10 cellular contexts compared by ENCODE assay signal in the genomic region with DNA sequence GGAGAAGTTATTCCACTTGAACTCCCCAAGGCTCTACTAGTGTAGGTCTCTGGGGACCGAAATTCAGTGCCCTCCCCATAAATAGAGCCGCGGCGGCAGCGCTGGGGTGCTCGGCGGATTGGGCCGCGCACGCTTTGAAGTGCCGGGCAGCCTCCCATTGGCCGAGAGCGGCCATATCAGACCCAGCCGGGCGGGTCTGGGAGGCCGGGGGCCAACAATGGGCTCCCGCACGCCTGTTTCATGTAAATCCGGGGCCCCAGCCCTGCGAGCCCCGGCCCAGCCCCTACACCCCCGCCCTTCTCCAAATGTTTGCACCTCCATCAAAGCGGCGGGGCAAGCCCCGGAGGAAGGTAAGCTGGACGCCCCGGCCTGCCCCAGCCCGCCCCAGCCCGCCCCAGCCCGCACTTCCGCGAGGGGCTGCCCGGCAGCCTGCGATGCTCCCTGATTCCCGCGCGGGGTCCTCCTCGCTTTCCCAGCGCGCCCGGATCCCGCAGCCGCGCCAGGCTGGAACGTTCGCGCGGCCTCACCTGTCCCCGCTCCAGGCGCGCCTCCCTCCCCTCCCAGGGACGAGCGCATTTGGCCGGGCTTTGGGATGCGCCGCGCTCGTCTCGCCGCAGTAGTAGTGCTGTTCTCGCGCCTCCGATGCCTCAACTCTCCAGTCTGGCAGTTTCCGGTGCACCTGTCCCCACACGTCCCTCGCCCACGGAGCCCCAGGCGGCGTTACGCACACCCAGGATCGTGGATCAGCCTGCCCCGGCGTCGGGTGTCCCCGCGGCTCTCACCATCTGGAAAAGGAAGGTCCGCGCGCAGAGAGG. TPM values are rescaled to one million over a fixed set of nuclear protein-coding genes. Genes with fewer than 3 reads are reported as not detected.
DNase-seq lines count a peak whose midpoint lies in the region; FAIRE-seq and TF ChIP-seq lines count a peak whose summit lies in the region.
"Had no signal": no experiment of that assay in that cellular context is flagged by ENCODE, and none has a peak within 500 bp of the region (broad histone marks: within the 10 kb centered on the region; RNA-seq: fewer than 3 reads in every experiment).

A gene with protein sequence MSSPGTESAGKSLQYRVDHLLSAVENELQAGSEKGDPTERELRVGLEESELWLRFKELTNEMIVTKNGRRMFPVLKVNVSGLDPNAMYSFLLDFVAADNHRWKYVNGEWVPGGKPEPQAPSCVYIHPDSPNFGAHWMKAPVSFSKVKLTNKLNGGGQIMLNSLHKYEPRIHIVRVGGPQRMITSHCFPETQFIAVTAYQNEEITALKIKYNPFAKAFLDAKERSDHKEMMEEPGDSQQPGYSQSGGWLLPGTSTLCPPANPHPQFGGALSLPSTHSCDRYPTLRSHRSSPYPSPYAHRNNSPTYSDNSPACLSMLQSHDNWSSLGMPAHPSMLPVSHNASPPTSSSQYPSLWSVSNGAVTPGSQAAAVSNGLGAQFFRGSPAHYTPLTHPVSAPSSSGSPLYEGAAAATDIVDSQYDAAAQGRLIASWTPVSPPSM (minus strand): TSS at position 51 of the 815 bp plus-strand sequence. CDS start 260 bp downstream, outside the sequence.

- no peaks in the 10 kb centered on the region for H3K9me3 Mint-ChIP-seq in IgD-negative memory B cell
- H3K9me3 Mint-ChIP-seq in progenitor cell of endocrine pancreas (ENCODE audit: low read depth): no peaks in the 10 kb centered on the region

- TF ChIP-seq CTCF in progenitor cell of endocrine pancreas (IDR thresholded peaks at IDR 0.05; ENCODE audit: unreplicated experiment): no peak

- H3K4me1 Mint-ChIP-seq in IgD-negative memory B cell (peaks cover 4 to 13% (median 5%) of the 10 kb centered on the region in 3 donors), progenitor cell of endocrine pancreas (ENCODE audit: low read depth) (peaks cover 7% of the 10 kb centered on the region)

- peak; percentile 74 for DNase-seq in GM12891 (ENCODE audit: insufficient read length, low spot score)
- DNase-seq in ecto neural progenitor cell (ENCODE audit: low spot score): peak; percentile 70
- DNase-seq in progenitor cell of endocrine pancreas (ENCODE audit: low spot score, unreplicated experiment): peak; percentile 19
- no peak for DNase-seq in mucosa of gallbladder (ENCODE audit: low spot score)
- DNase-seq in activated effector memory CD4-positive, alpha-beta T cell treated with Interleukin-2 at 50 U/mL for 16 hours: no peak
- no peak for DNase-seq in NCI-H1417 (lab: John Stamatoyannopoulos, UW)
- DNase-seq in glomerular visceral epithelial cell (ENCODE audit: extremely low spot score): no peak
- DNase-seq: NK-92 treated with Interleukin-12 subunit alpha and Interleukin-12 subunit beta, amount 100 ng/mL, for 24 hours had no signal

- peak within 1 kb of the TSS; percentile 8 to 79 (median 60) for H3K4me3 Mint-ChIP-seq in IgD-negative memory B cell
- peak within 1 kb of the TSS; percentile 71 for H3K4me3 Mint-ChIP-seq in progenitor cell of endocrine pancreas (ENCODE audit: low read depth)

- FAIRE-seq in GM12891 (lab: Jason Lieb, UNC): peak; percentile 76

- H3K36me3 Mint-ChIP-seq in IgD-negative memory B cell (peaks cover 2% of the 10 kb centered on the region), progenitor cell of endocrine pancreas (ENCODE audit: insufficient read depth) (no peaks in the 10 kb centered on the region)

- no peak for TF ChIP-seq POLR2A in GM12891 (IDR thresholded peaks at IDR 0.05; ENCODE audit: low read depth, low read length)

- H3K27ac Mint-ChIP-seq in IgD-negative memory B cell: peak within 1 kb of the TSS in 1 of 3 donors; percentile 73
- H3K27ac Mint-ChIP-seq in progenitor cell of endocrine pancreas: peak within 1 kb of the TSS; percentile 36

- H3K27me3 Mint-ChIP-seq in IgD-negative memory B cell (peaks cover 57% of the 10 kb centered on the region), progenitor cell of endocrine pancreas (peaks cover 49% of the 10 kb centered on the region)

TF ChIP-seq in GM12891, 5 proteins besides CTCF, POLR2A, EP300 and RAD21:
- TF ChIP-seq POLR2AphosphoS5 (IDR thresholded peaks at IDR 0.05; ENCODE audit: low read depth, low read length) (no peak), PAX5 (IDR thresholded peaks at IDR 0.05; ENCODE audit: insufficient read depth, low read length, severe bottlenecking) (no peak), POU2F2 (IDR thresholded peaks at IDR 0.05; ENCODE audit: low read depth, low read length) (no peak), SPI1 (IDR thresholded peaks at IDR 0.05; ENCODE audit: low read depth, low read length) (no peak), TAF1 (IDR thresholded peaks at IDR 0.05; ENCODE audit: low read depth, low read length) (no peak)

RNA-seq across cellular contexts. Expression of the gene that starts here (rescaled TPM):
- 14.5 TPM for polyA plus RNA-seq in GM12891 (2012; ENCODE audit: low read depth, missing spikeins)
- polyA plus RNA-seq in IgD-negative memory B cell: not detected
- total RNA-seq in progenitor cell of endocrine pancreas (not detected in 2 replicates), mucosa of gallbladder (not detected)
- total RNA-seq: ascending aorta had no signal

Comparison
In these comparisons a context has a peak if more than half of its experiments do, and no peak if none do; other contexts are left out.
1. Peak in DNase-seq in progenitor cell of endocrine pancreas; RNA of the gene not detected or under 1 TPM.
2. DNase-seq: peak in GM12891 (single experiment) and ecto neural progenitor cell (single experiment); none in mucosa of gallbladder (single experiment), activated effector memory CD4-positive, alpha-beta T cell treated with Interleukin-2 at 50 U/mL for 16 hours (single experiment), NCI-H1417 (0 of 3) and glomerular visceral epithelial cell (single experiment).